8 cellular contexts compared by ENCODE assay signal in the genomic region with DNA sequence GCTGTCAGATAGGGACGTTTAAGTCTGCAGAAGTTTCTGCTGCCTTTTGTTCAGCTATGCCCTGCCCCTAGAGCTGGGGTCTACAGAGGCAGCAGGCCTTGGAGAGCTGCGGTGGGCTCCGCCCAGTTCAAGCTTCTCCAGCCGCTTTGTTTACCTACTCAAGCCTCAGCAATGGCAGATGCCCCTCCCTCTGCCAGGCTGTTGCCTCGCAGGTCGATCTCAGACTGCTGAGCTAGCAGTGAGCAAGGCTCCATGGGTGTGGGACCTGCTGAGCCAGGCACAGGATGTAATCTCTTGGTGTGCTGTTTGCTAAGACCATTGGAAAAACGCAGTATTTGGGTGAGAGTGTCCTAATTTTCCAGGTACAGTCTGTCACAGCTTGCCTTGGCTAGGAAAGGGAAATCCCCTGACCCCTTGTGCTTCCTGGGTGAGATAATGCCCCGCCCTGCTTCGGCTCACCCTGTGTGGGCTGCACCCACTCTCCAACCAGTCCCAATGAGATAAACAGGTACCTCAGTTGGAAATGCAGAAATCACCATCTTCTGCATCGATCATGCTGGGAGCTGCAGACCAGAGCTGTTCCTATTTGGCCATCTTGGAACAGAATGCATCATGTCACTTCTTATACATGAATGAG. TPM values are rescaled to one million over a fixed set of nuclear protein-coding genes. Genes with fewer than 3 reads are reported as not detected.
DNase-seq lines count a peak whose midpoint lies in the region; ATAC-seq and TF ChIP-seq lines count a peak whose summit lies in the region.
"Not testable (repeated sequence)": the region's sequence is repeated elsewhere in the genome, so short reads cannot be mapped to it uniquely, and the experiment has no call there.

No MANE protein-coding gene starts in this region.

- H3K27ac ChIP-seq in VCaP, result peak overlapping the region; percentile 43
- H3K27ac ChIP-seq in prostate gland, result peak overlapping the region in 1 of 2 donors; percentile 62

- not testable (repeated sequence) for H3K4me3 ChIP-seq in prostate gland

- H3K4me1 Mint-ChIP-seq in CD14-positive monocyte, result peaks cover 52% of the 10 kb centered on the region

- H3K4me1 ChIP-seq in prostate gland (replicated peaks), result not testable (repeated sequence)

- not testable (repeated sequence) for H3K36me3 Mint-ChIP-seq in CD14-positive monocyte

- DNase-seq in CD14-positive monocyte (ENCODE audit: low spot score), result not testable (repeated sequence)
- DNase-seq in DMS53 (lab: John Stamatoyannopoulos, UW) (peak; percentile 55), NCI-H2029 (lab: John Stamatoyannopoulos, UW) (peak; percentile 40), NCI-H774 (lab: John Stamatoyannopoulos, UW) (peak; percentile 52), left colon (peak; percentile 31 to 49), prostate gland (ENCODE audit: low spot score) (peak; percentile 21)
- peak; percentile 74 for DNase-seq in activated effector memory CD4-positive, alpha-beta T cell treated with anti-CD3 and anti-CD28 coated beads, Interleukin-2, amount 50 U/mL, for 16 hours

- not testable (repeated sequence) for H3K36me3 ChIP-seq in prostate gland

- H3K27ac Mint-ChIP-seq in CD14-positive monocyte, result peak overlapping the region in 6 of 7 donors; percentile 10 to 62 (median 26)

- not testable (repeated sequence) for H3K27me3 Mint-ChIP-seq in CD14-positive monocyte (ENCODE audit: low read depth in 3 of 3)

- H3K9me3 Mint-ChIP-seq in CD14-positive monocyte, result not testable (repeated sequence)

- H3K27me3 ChIP-seq in prostate gland (replicated peaks; ENCODE audit: insufficient read depth), result not testable (repeated sequence)

- intact Hi-C loops in CD14-positive monocyte (cut with micrococcal nuclease); left colon (cut with DNase I, micrococcal nuclease); prostate gland (cut with DNase I): not testable (repeated sequence)

- TF ChIP-seq CTCF in CD14-positive monocyte (IDR thresholded peaks at IDR 0.05); VCaP (conservative IDR thresholded peaks at IDR 0.05); prostate gland (IDR thresholded peaks at IDR 0.05): not testable (repeated sequence)

- not testable (repeated sequence) for ATAC-seq in left colon

- not testable (repeated sequence) for H3K9me3 ChIP-seq in prostate gland

- TF ChIP-seq POLR2A in prostate gland (IDR thresholded peaks at IDR 0.05), result not testable (repeated sequence)

- H3K4me3 Mint-ChIP-seq in CD14-positive monocyte, result not testable (repeated sequence)

- WGBS in prostate gland, result 69% methylated on average over 10 of the region's 10 CpGs

RNA-seq across cellular contexts. Expression of a gene that starts 25.1 kb away (rescaled TPM):
- 1 to 10 TPM; 5.5 to 5.8 TPM for polyA plus RNA-seq in CD14-positive monocyte
- total RNA-seq in left colon, result 10 to 100 TPM in 1 of 2 donors, 1 to 10 TPM in 1; 9.2 to 12.8 TPM
- 1 to 10 TPM; 6.7 to 9.3 TPM for total RNA-seq in prostate gland
